8 cellular contexts compared by ENCODE assay signal in the genomic region with DNA sequence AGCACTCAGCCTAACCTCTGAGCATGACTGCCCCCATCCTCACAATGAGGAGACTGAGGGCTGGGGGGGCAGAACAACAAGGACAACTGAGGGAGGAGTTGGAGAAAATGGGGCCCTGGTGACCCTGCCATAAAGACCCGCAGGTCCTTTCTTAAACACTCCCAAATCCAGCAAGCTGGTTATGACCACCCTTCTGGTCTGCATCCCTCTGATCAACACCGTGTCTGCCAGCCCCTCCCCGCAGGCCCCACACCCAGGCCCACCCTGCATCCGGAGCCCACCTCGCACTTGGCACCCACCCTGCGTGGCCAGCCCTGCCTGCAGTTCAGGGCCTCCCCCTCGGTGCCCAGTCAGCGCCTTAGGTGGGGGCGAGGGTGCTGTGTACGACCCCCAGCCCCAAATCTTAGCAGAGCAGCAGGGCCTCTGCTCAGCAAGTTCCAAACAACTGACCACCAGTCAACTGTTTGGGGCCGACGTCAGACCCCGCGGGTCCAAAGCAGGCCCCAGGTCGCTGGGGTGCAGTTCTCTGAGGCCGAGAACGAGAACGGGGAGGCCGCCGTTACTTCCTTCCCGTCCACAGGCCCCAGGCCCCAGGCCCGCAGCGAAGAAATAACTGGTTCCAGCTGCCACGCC. TPM values are rescaled to one million over a fixed set of nuclear protein-coding genes. Genes with fewer than 3 reads are reported as not detected.
DNase-seq lines count a peak whose midpoint lies in the region; ATAC-seq and TF ChIP-seq lines count a peak whose summit lies in the region.

No MANE protein-coding gene starts in this region.

- H3K36me3 ChIP-seq in HAP-1 (replicated peaks) (no peaks in the 10 kb centered on the region), iPS-18a (ENCODE audit: control insufficient read depth, low read depth, low read length) (no peaks in the 10 kb centered on the region)

- peak overlapping the region; percentile 51 for H3K4me3 ChIP-seq in HAP-1
- peak overlapping the region; percentile 55 for H3K4me3 ChIP-seq in iPS-18a (ENCODE audit: low read length)

- H3K9me3 ChIP-seq in CD4-positive, alpha-beta T cell (ENCODE audit: control insufficient read depth, low read length): no peaks in the 10 kb centered on the region
- H3K9me3 ChIP-seq in HAP-1 (no peaks in the 10 kb centered on the region), iPS-18a (ENCODE audit: control insufficient read depth, low read depth, low read length) (no peaks in the 10 kb centered on the region)

- no peak for ATAC-seq in CD4-positive, alpha-beta T cell (ENCODE audit: poor library complexity)
- ATAC-seq in activated CD8-positive, alpha-beta T cell treated with anti-CD3 and anti-CD28 coated beads, Interleukin-2, amount 10 ng/mL, durations not matched to agents 7 days and 5 days: no peak
- no peak for ATAC-seq in HG03196 (IDR thresholded peaks at IDR 0.05; ENCODE audit: unreplicated experiment)

- H3K9ac ChIP-seq in iPS-18a (ENCODE audit: low read length): no peak overlapping the region

- no peaks in the 10 kb centered on the region for H3K9me3 Mint-ChIP-seq in CD4-positive, alpha-beta T cell
- no peaks in the 10 kb centered on the region for H3K9me3 Mint-ChIP-seq in activated CD8-positive, alpha-beta T cell treated with anti-CD3 and anti-CD28 coated beads, Interleukin-2, amount 10 ng/mL, durations not matched to agents 7 days and 5 days (ENCODE audit: insufficient read depth)

- CTCF ChIA-PET in CD4-positive, alpha-beta T cell (lab: Charles Lee): interaction anchor here (1.1 to 3.6 kb wide), 2 partner anchors 13 to 62 kb away, joined by 3 to 13 read pairs; no protein-coding TSS in a partner anchor
- CTCF ChIA-PET in activated CD8-positive, alpha-beta T cell treated with anti-CD3 and anti-CD28 coated beads, Interleukin-2, amount 10 ng/mL, durations not matched to agents 7 days and 5 days (lab: Charles Lee): interaction anchor here (1.2 to 11.2 kb wide), 2 partner anchors 12 to 63 kb away, joined by 3 to 191 read pairs; a partner anchor contains a TSS

- POLR2A ChIA-PET in CD4-positive, alpha-beta T cell (lab: Charles Lee): interaction anchor here (0.7 to 3.5 kb wide), 16 partner anchors 9 to 1221 kb away, joined by 3 to 77 read pairs (median 4); a partner anchor contains a TSS
- POLR2A ChIA-PET in activated CD8-positive, alpha-beta T cell treated with anti-CD3 and anti-CD28 coated beads, Interleukin-2, amount 10 ng/mL, durations not matched to agents 7 days and 5 days (lab: Charles Lee): interaction anchor here (0.5 to 4.5 kb wide), 6 partner anchors 9 to 65 kb away, joined by 3 to 31 read pairs (median 4); no protein-coding TSS in a partner anchor

- intact Hi-C loops in CD4-positive, alpha-beta T cell (cut with DNase I, micrococcal nuclease): loop anchor here in 1 of 2 experiments (5.0 to 10.0 kb wide), 4 partner anchors 191 to 1704 kb away; a partner anchor contains a TSS

- in situ Hi-C loops in HAP-1 (cut with MboI; ENCODE audit: low sequenced_read_pairs): no loop called here

- peak overlapping the region; percentile 88 for H3K27ac Mint-ChIP-seq in CD4-positive, alpha-beta T cell
- peak overlapping the region; percentile 87 for H3K27ac Mint-ChIP-seq in activated CD8-positive, alpha-beta T cell treated with anti-CD3 and anti-CD28 coated beads, Interleukin-2, amount 10 ng/mL, durations not matched to agents 7 days and 5 days

- peak overlapping the region; percentile 88 for H3K4me3 Mint-ChIP-seq in CD4-positive, alpha-beta T cell
- peak overlapping the region; percentile 86 for H3K4me3 Mint-ChIP-seq in activated CD8-positive, alpha-beta T cell treated with anti-CD3 and anti-CD28 coated beads, Interleukin-2, amount 10 ng/mL, durations not matched to agents 7 days and 5 days

- no peaks in the 10 kb centered on the region for H3K27me3 ChIP-seq in CD4-positive, alpha-beta T cell (ENCODE audit: control insufficient read depth, insufficient read depth, low read length)
- H3K27me3 ChIP-seq in HAP-1 (ENCODE audit: low read depth): peaks cover 7% of the 10 kb centered on the region; the same call in 1 of the 2 replicates
- H3K27me3 ChIP-seq in iPS-18a (ENCODE audit: control insufficient read depth, insufficient read depth, low read length): peaks cover 78% of the 10 kb centered on the region

- DNase-seq in CD4-positive, alpha-beta T cell: no peak
- no peak for DNase-seq in HAP-1 (ENCODE audit: low spot score in 2 of 2)
- no peak for DNase-seq in activated CD8-positive, alpha-beta T cell treated with anti-CD3 and anti-CD28 coated beads, Interleukin-2, amount 10 ng/mL, durations not matched to agents 7 days and 5 days
- DNase-seq in substantia nigra (lab: John Stamatoyannopoulos, UW): peak in 1 of 49 donors; percentile 59
- no peak for DNase-seq in NCI-H226
- no peak for DNase-seq in kidney tubule cell (ENCODE audit: low spot score)

- H3K36me3 Mint-ChIP-seq in CD4-positive, alpha-beta T cell (ENCODE audit: low read depth): peaks cover 13% of the 10 kb centered on the region
- peaks cover 18% of the 10 kb centered on the region for H3K36me3 Mint-ChIP-seq in activated CD8-positive, alpha-beta T cell treated with anti-CD3 and anti-CD28 coated beads, Interleukin-2, amount 10 ng/mL, durations not matched to agents 7 days and 5 days (ENCODE audit: low read depth)

- H3K27ac ChIP-seq in CD4-positive, alpha-beta T cell (ENCODE audit: low read depth, low read length): peak overlapping the region; percentile 89
- H3K27ac ChIP-seq in iPS-18a (ENCODE audit: low read length) (no peak overlapping the region), substantia nigra (ENCODE audit: low read depth, low read length, poor library complexity, severe bottlenecking) (peak overlapping the region; percentile 92)

- TF ChIP-seq CTCF in CD4-positive, alpha-beta T cell (IDR thresholded peaks at IDR 0.05): no peak

- peaks cover 70% of the 10 kb centered on the region for H3K4me1 Mint-ChIP-seq in CD4-positive, alpha-beta T cell (ENCODE audit: low read depth)
- H3K4me1 Mint-ChIP-seq in activated CD8-positive, alpha-beta T cell treated with anti-CD3 and anti-CD28 coated beads, Interleukin-2, amount 10 ng/mL, durations not matched to agents 7 days and 5 days (ENCODE audit: low read depth): peaks cover 50% of the 10 kb centered on the region

- H3K4me1 ChIP-seq in HAP-1 (no peaks in the 10 kb centered on the region; the same call in 1 of the 2 replicates), iPS-18a (ENCODE audit: control insufficient read depth, low read depth, low read length) (no peaks in the 10 kb centered on the region)

- no peaks in the 10 kb centered on the region for H3K27me3 Mint-ChIP-seq in CD4-positive, alpha-beta T cell
- H3K27me3 Mint-ChIP-seq in activated CD8-positive, alpha-beta T cell treated with anti-CD3 and anti-CD28 coated beads, Interleukin-2, amount 10 ng/mL, durations not matched to agents 7 days and 5 days (ENCODE audit: low read depth): peaks cover 11% of the 10 kb centered on the region

RNA-seq across cellular contexts. Expression of a gene that starts 1.2 kb away (rescaled TPM):
- total RNA-seq in CD4-positive, alpha-beta T cell: 10 to 100 TPM; 18.9 TPM
- 10 to 100 TPM; 40.9 to 42.5 TPM for total RNA-seq in activated CD8-positive, alpha-beta T cell treated with anti-CD3 and anti-CD28 coated beads, Interleukin-2, amount 10 ng/mL, durations not matched to agents 7 days and 5 days

RNA-seq across cellular contexts. Expression of a gene that starts 25.2 kb away (rescaled TPM):
- total RNA-seq in CD4-positive, alpha-beta T cell: not detected
- not detected for total RNA-seq in activated CD8-positive, alpha-beta T cell treated with anti-CD3 and anti-CD28 coated beads, Interleukin-2, amount 10 ng/mL, durations not matched to agents 7 days and 5 days
